In genomic region chr4:37884855-37885487, GRCh38 we compare ENCODE assay signal across 22 cellular contexts. TPM values are rescaled to one million over a fixed set of nuclear protein-coding genes. Genes with fewer than 3 reads are reported as not detected.
DNase-seq lines count a peak whose midpoint lies in the region; ATAC-seq and TF ChIP-seq lines count a peak whose summit lies in the region.
"Had no signal": no experiment of that assay in that cellular context is flagged by ENCODE, and none has a peak within 500 bp of the region (broad histone marks: within the 10 kb centered on the region; RNA-seq: fewer than 3 reads in every experiment).

No MANE protein-coding gene starts in this region.

- peak overlapping the region in 1 of 2 donors; percentile 3 for H3K4me3 ChIP-seq in gastroesophageal sphincter
- H3K4me3 ChIP-seq in osteoblast (ENCODE audit: insufficient read depth, low read length): no peak overlapping the region
- H3K4me3 ChIP-seq in aorta (ENCODE audit: low read length in 2 of 2): no peak overlapping the region
- no peak overlapping the region for H3K4me3 ChIP-seq in right lobe of liver
- H3K4me3 ChIP-seq: MG63, suprapubic skin had no signal

- TF ChIP-seq POLR2A in gastroesophageal sphincter (IDR thresholded peaks at IDR 0.05) (no peak), right lobe of liver (IDR thresholded peaks at IDR 0.05) (no peak)

- TF ChIP-seq CTCF in gastroesophageal sphincter (IDR thresholded peaks at IDR 0.05) (peak in 2 of 4 experiments; percentile 34 to 36), osteoblast (IDR thresholded peaks at IDR 0.05; ENCODE audit: extremely low read depth, low read depth, low read length) (no peak), right lobe of liver (IDR thresholded peaks at IDR 0.05) (no peak)

- H3K9me3 ChIP-seq in gastroesophageal sphincter (no peaks in the 10 kb centered on the region), osteoblast (ENCODE audit: low read depth, low read length) (no peaks in the 10 kb centered on the region), aorta (ENCODE audit: control insufficient read depth, low read length) (no peaks in the 10 kb centered on the region), right lobe of liver (no peaks in the 10 kb centered on the region)
- H3K9me3 ChIP-seq: MG63, suprapubic skin had no signal

- no peaks in the 10 kb centered on the region for H3K36me3 ChIP-seq in gastroesophageal sphincter
- H3K36me3 ChIP-seq in osteoblast (ENCODE audit: insufficient read depth, low read length): no peaks in the 10 kb centered on the region
- no peaks in the 10 kb centered on the region for H3K36me3 ChIP-seq in aorta (ENCODE audit: control insufficient read depth in 1 of 2, insufficient read depth in 2 of 2, low read length in 1 of 2)
- no peaks in the 10 kb centered on the region for H3K36me3 ChIP-seq in right lobe of liver
- H3K36me3 ChIP-seq: MG63, suprapubic skin had no signal

- no peaks in the 10 kb centered on the region for H3K79me2 ChIP-seq in osteoblast (ENCODE audit: insufficient read depth, low read length)

- peak overlapping the region; percentile 33 for H3K4me2 ChIP-seq in osteoblast (ENCODE audit: insufficient read depth, low read length)

- TF ChIP-seq EP300 in gastroesophageal sphincter (IDR thresholded peaks at IDR 0.05): no peak

- DNase-seq in Right ventricle myocardium inferior (ENCODE audit: missing footprints) (no peak), cardiac septum (ENCODE audit: low spot score) (no peak), osteoblast (ENCODE audit: insufficient read length, low spot score, missing footprints) (peak; percentile 32), aorta (no peak), right lobe of liver (no peak)
- DNase-seq: activated CD4-positive, alpha-beta T cell treated with anti-CD3 and anti-CD28 coated beads for 4 hours; activated effector memory CD4-positive, alpha-beta T cell treated with anti-CD3 and anti-CD28 coated beads, Interleukin-2, amount 50 U/mL, for 16 hours; amniotic stem cell; C1 segment of cervical spinal cord; effector CD4-positive, alpha-beta T cell; EL; kidney glomerular epithelial cell; MG63; NCI-H1694; NCI-H2171 treated with DMSO at 0.1 percent for 48 hours; NCI-H69 had no signal

- H3K4me1 ChIP-seq in gastroesophageal sphincter (peaks cover 0 to 61% (median 4%) of the 10 kb centered on the region in 3 donors), osteoblast (ENCODE audit: insufficient read depth, low read length) (peaks cover 3% of the 10 kb centered on the region), aorta (ENCODE audit: control insufficient read depth in 1 of 2, insufficient read depth in 2 of 2, low read length in 2 of 2) (no peaks in the 10 kb centered on the region), right lobe of liver (peaks cover 0 to 1% (median 0%) of the 10 kb centered on the region in 4 donors)

- H3K27ac ChIP-seq in gastroesophageal sphincter (peak overlapping the region; percentile 80 to 99 (median 88)), osteoblast (ENCODE audit: low read depth, low read length) (no peak overlapping the region), aorta (ENCODE audit: low read depth in 1 of 2, low read length in 2 of 2) (peak overlapping the region; percentile 46 to 90), right lobe of liver (no peak overlapping the region)
- H3K27ac ChIP-seq: HL-60, suprapubic skin had no signal

- peak overlapping the region; percentile 21 for H2AFZ ChIP-seq in osteoblast (ENCODE audit: low read length)

- H3K27me3 ChIP-seq in gastroesophageal sphincter (no peaks in the 10 kb centered on the region), osteoblast (ENCODE audit: insufficient read depth, low read length) (peaks cover 4% of the 10 kb centered on the region), aorta (ENCODE audit: control insufficient read depth in 1 of 2, insufficient read depth in 2 of 2, low read length in 1 of 2) (no peaks in the 10 kb centered on the region), right lobe of liver (no peaks in the 10 kb centered on the region)
- H3K27me3 ChIP-seq: MG63, suprapubic skin had no signal

- intact Hi-C loops in Right ventricle myocardium inferior (cut with DNase I) (loop anchor here (2.0 kb wide), 1 partner anchor 58 kb away; the partner anchor contains the start of gene PGM2), cardiac septum (cut with DNase I) (no loop called here), aorta (cut with DNase I) (loop anchor here in 1 of 2 donors (5.0 kb wide), 1 partner anchor 58 kb away; the partner anchor contains the start of gene PGM2), right lobe of liver (cut with DNase I) (loop anchor here in 1 of 2 donors (10.0 kb wide), 2 partner anchors 60 to 90 kb away; partner anchors contain the start of gene PGM2)

- peak; percentile 74 for ATAC-seq in Right ventricle myocardium inferior
- ATAC-seq in gastroesophageal sphincter: no peak
- ATAC-seq in aorta (ENCODE audit: low FRiP score): peak; percentile 27
- ATAC-seq in right lobe of liver: no peak
- no peak for ATAC-seq in HG03039 (IDR thresholded peaks at IDR 0.05; ENCODE audit: unreplicated experiment)
- ATAC-seq in GM18868 (IDR thresholded peaks at IDR 0.05; ENCODE audit: unreplicated experiment): no peak
- ATAC-seq: esophagus mucosa had no signal

- WGBS in gastroesophageal sphincter (ENCODE audit: low coverage in 1 of 2), 2 donors: 48 to 64% methylated on average over 3 of the region's 3 CpGs
- 31 to 34% methylated on average over 3 of the region's 3 CpGs for WGBS in aorta, 2 donors
- WGBS in right lobe of liver (ENCODE audit: insufficient coverage, low coverage, low lambda C conversion rate, missing lambda C conversion rate): 79% methylated on average over 3 of the region's 3 CpGs

- H4K20me1 ChIP-seq in osteoblast (ENCODE audit: insufficient read depth, low read length): no peaks in the 10 kb centered on the region

RNA-seq across cellular contexts. Expression of gene TBC1D1, which starts 5.9 kb away (rescaled TPM):
- total RNA-seq in Right ventricle myocardium inferior (131 TPM), cardiac septum (128 TPM), gastroesophageal sphincter (100 to 1,000 TPM; 190 to 279 (median 241) TPM), osteoblast (66.6 and 81.0 TPM in 2 replicates), aorta (100 to 1,000 TPM; 109 to 219 TPM), right lobe of liver (10 to 100 TPM; 21.2 to 67.5 (median 35.8) TPM)
- 100 to 1,000 TPM in 1 of 2 donors, 10 to 100 TPM in 1; 66.4 to 121 TPM for polyA plus RNA-seq in aorta

RNA-seq across cellular contexts. Expression of gene PGM2, which starts 58.5 kb away (rescaled TPM):
- total RNA-seq in Right ventricle myocardium inferior (13.1 TPM), cardiac septum (9.5 TPM), gastroesophageal sphincter (10 to 100 TPM; 19.9 to 35.6 (median 25.3) TPM), osteoblast (17.1 and 20.3 TPM in 2 replicates), aorta (10 to 100 TPM; 23.7 to 24.6 TPM), right lobe of liver (10 to 100 TPM in 2 of 6 experiments, 1 to 10 TPM in 4; 5.5 to 16.3 (median 7.3) TPM)
- 10 to 100 TPM in 1 of 2 donors, 1 to 10 TPM in 1; 8.5 to 19.6 TPM for polyA plus RNA-seq in aorta

Comparison
In these comparisons a context has a peak if more than half of its experiments do, and no peak if none do; other contexts are left out.
1. ATAC-seq: peak in Right ventricle myocardium inferior (single experiment) and aorta (single experiment); none in gastroesophageal sphincter (single experiment), right lobe of liver (0 of 4), HG03039 (single experiment) and GM18868 (single experiment).
2. H3K27ac ChIP-seq: peak in gastroesophageal sphincter (4 of 4) and aorta (2 of 2); none in osteoblast (single experiment) and right lobe of liver (0 of 3).